ENCODE assay signal across 8 cellular contexts in genomic region chr1:65812065-65812464, GRCh38.
A peak's percentile ranks its signal among the peaks of the same experiment; 100 is the strongest.
DNase-seq lines count a peak whose midpoint lies in the region; ATAC-seq and TF ChIP-seq lines count a peak whose summit lies in the region.

No MANE protein-coding gene starts in this region.

- peak overlapping the region; percentile 52 for H3K4me3 Mint-ChIP-seq in activated naive CD8-positive, alpha-beta T cell treated with anti-CD3 and anti-CD28 coated beads, Interleukin-2, amount 50 U/mL, for 24 hours
- H3K4me3 Mint-ChIP-seq in stimulated activated naive CD8-positive, alpha-beta T cell treated with anti-CD3 and anti-CD28 coated beads, Interleukin-15, Interleukin-2, amounts not matched to agents 100 ng/mL and 50 ng/mL, for 24 hours = peak overlapping the region; percentile 60

- H3K27ac ChIP-seq in WERI-Rb-1 = no peak overlapping the region

- H3K27me3 Mint-ChIP-seq in activated naive CD8-positive, alpha-beta T cell treated with anti-CD3 and anti-CD28 coated beads, Interleukin-2, amount 50 U/mL, for 24 hours = peaks cover 36% of the 10 kb centered on the region
- peaks cover 42% of the 10 kb centered on the region for H3K27me3 Mint-ChIP-seq in stimulated activated naive CD8-positive, alpha-beta T cell treated with anti-CD3 and anti-CD28 coated beads, Interleukin-15, Interleukin-2, amounts not matched to agents 100 ng/mL and 50 ng/mL, for 24 hours

- DNase-seq in AG10803 (ENCODE audit: low read depth) = peak; percentile 86
- DNase-seq in NOMO-1 treated with dmso at 0.1 percent for 144 hours (lab: John Stamatoyannopoulos, UW; ENCODE audit: unreplicated experiment) = peak; percentile 92
- peak; percentile 54 for DNase-seq in activated naive CD8-positive, alpha-beta T cell treated with anti-CD3 and anti-CD28 coated beads, Interleukin-2, amount 50 U/mL, for 24 hours
- DNase-seq in left kidney (ENCODE audit: low read depth, low spot score) = peak; percentile 8
- DNase-seq in WERI-Rb-1 = no peak

- H3K9me3 Mint-ChIP-seq in activated naive CD8-positive, alpha-beta T cell treated with anti-CD3 and anti-CD28 coated beads, Interleukin-2, amount 50 U/mL, for 24 hours = peaks cover 6% of the 10 kb centered on the region
- H3K9me3 Mint-ChIP-seq in stimulated activated naive CD8-positive, alpha-beta T cell treated with anti-CD3 and anti-CD28 coated beads, Interleukin-15, Interleukin-2, amounts not matched to agents 100 ng/mL and 50 ng/mL, for 24 hours = no peaks in the 10 kb centered on the region

- H3K4me3 ChIP-seq in AG10803 (ENCODE audit: low read length) (peak overlapping the region; percentile 38), WERI-Rb-1 (ENCODE audit: low read depth, low read length) (no peak overlapping the region)

- no peaks in the 10 kb centered on the region for H3K27me3 ChIP-seq in WERI-Rb-1 (ENCODE audit: insufficient read depth, low read depth, severe bottlenecking)

- no peaks in the 10 kb centered on the region for H3K36me3 ChIP-seq in WERI-Rb-1

- peak overlapping the region; percentile 86 for H3K27ac Mint-ChIP-seq in activated naive CD8-positive, alpha-beta T cell treated with anti-CD3 and anti-CD28 coated beads, Interleukin-2, amount 50 U/mL, for 24 hours
- peak overlapping the region; percentile 91 for H3K27ac Mint-ChIP-seq in stimulated activated naive CD8-positive, alpha-beta T cell treated with anti-CD3 and anti-CD28 coated beads, Interleukin-15, Interleukin-2, amounts not matched to agents 100 ng/mL and 50 ng/mL, for 24 hours

- TF ChIP-seq CTCF in AG10803 (conservative IDR thresholded peaks at IDR 0.05; ENCODE audit: low read length) (0 out of 2 replicates have a peak, but pooled peaks have one; percentile 9), WERI-Rb-1 (IDR thresholded peaks at IDR 0.05; ENCODE audit: low read depth, low read length) (no peak)

- ATAC-seq in GM18907 (IDR thresholded peaks at IDR 0.05; ENCODE audit: unreplicated experiment) = peak; percentile 100
- ATAC-seq in HG03045 (IDR thresholded peaks at IDR 0.05; ENCODE audit: unreplicated experiment) = peak; percentile 99
- peak; percentile 98 for ATAC-seq in activated naive CD8-positive, alpha-beta T cell treated with anti-CD3 and anti-CD28 coated beads, Interleukin-2, amount 50 U/mL, for 24 hours

- no peaks in the 10 kb centered on the region for H3K9me3 ChIP-seq in WERI-Rb-1 (ENCODE audit: severe bottlenecking)

- H3K36me3 Mint-ChIP-seq in activated naive CD8-positive, alpha-beta T cell treated with anti-CD3 and anti-CD28 coated beads, Interleukin-2, amount 50 U/mL, for 24 hours (ENCODE audit: low read depth) = peaks cover 1% of the 10 kb centered on the region
- H3K36me3 Mint-ChIP-seq in stimulated activated naive CD8-positive, alpha-beta T cell treated with anti-CD3 and anti-CD28 coated beads, Interleukin-15, Interleukin-2, amounts not matched to agents 100 ng/mL and 50 ng/mL, for 24 hours (ENCODE audit: low read depth) = no peaks in the 10 kb centered on the region

- H3K4me1 Mint-ChIP-seq in activated naive CD8-positive, alpha-beta T cell treated with anti-CD3 and anti-CD28 coated beads, Interleukin-2, amount 50 U/mL, for 24 hours = peaks cover 24% of the 10 kb centered on the region
- peaks cover 29% of the 10 kb centered on the region for H3K4me1 Mint-ChIP-seq in stimulated activated naive CD8-positive, alpha-beta T cell treated with anti-CD3 and anti-CD28 coated beads, Interleukin-15, Interleukin-2, amounts not matched to agents 100 ng/mL and 50 ng/mL, for 24 hours (ENCODE audit: low read depth)
